Comparison of ENCODE assay signal across 24 cellular contexts in the genomic region with DNA sequence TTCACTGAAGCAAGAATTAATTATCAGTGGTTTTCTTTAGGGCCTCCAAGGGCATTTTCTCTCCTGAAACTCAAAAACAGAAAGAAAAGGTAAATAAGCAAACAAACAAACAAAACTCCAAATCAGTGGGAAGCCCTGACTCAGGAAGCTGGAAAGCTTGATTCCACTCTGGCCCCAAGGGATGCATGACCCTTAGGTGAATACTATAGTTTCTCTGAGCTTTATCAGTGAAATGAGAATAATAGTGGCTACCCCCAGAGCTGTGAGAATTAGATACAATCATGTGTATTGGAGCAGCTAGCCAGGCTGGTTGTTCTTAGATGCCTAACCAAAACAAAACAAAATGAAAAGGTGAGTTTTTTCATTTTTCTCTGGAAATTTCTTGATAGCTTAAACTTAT.
"Had no signal": no experiment of that assay in that cellular context is flagged by ENCODE, and none has a peak within 500 bp of the region (broad histone marks: within the 10 kb centered on the region; RNA-seq: fewer than 3 reads in every experiment).

No MANE protein-coding gene starts in this region.

- H3K27me3 Mint-ChIP-seq: activated CD4-positive, alpha-beta memory T cell treated with anti-CD3 and anti-CD28 coated beads, Interleukin-2, amount 10 ng/mL, durations not matched to agents 7 days and 5 days; activated CD4-positive, alpha-beta T cell treated with anti-CD3 and anti-CD28 coated beads, Interleukin-2, amount 10 ng/mL, durations not matched to agents 7 days and 5 days; activated naive CD4-positive, alpha-beta T cell treated with anti-CD3 and anti-CD28 coated beads, Interleukin-2, amount 10 ng/mL, durations not matched to agents 7 days and 5 days; activated naive CD8-positive, alpha-beta T cell treated with anti-CD3 and anti-CD28 coated beads, Interleukin-2, amount 10 ng/mL, durations not matched to agents 7 days and 5 days; activated T-cell treated with anti-CD3 and anti-CD28 coated beads, Interleukin-2, amount 50 U/mL, for 24 hours; effector memory CD8-positive, alpha-beta T cell had no signal

- H3K4me3 Mint-ChIP-seq: activated CD4-positive, alpha-beta memory T cell treated with anti-CD3 and anti-CD28 coated beads, Interleukin-2, amount 10 ng/mL, durations not matched to agents 7 days and 5 days; activated CD4-positive, alpha-beta T cell treated with anti-CD3 and anti-CD28 coated beads, Interleukin-2, amount 10 ng/mL, durations not matched to agents 7 days and 5 days; activated naive CD4-positive, alpha-beta T cell treated with anti-CD3 and anti-CD28 coated beads, Interleukin-2, amount 10 ng/mL, durations not matched to agents 7 days and 5 days; activated naive CD8-positive, alpha-beta T cell treated with anti-CD3 and anti-CD28 coated beads, Interleukin-2, amount 10 ng/mL, durations not matched to agents 7 days and 5 days; activated T-cell treated with anti-CD3 and anti-CD28 coated beads, Interleukin-2, amount 50 U/mL, for 24 hours; activated T-cell treated with anti-CD3 and anti-CD28 coated beads, Interleukin-2, amount 50 U/mL, for 72 hours; effector memory CD8-positive, alpha-beta T cell had no signal

- H3K4me1 Mint-ChIP-seq: activated CD4-positive, alpha-beta memory T cell treated with anti-CD3 and anti-CD28 coated beads, Interleukin-2, amount 10 ng/mL, durations not matched to agents 7 days and 5 days; activated CD4-positive, alpha-beta T cell treated with anti-CD3 and anti-CD28 coated beads, Interleukin-2, amount 10 ng/mL, durations not matched to agents 7 days and 5 days; activated naive CD4-positive, alpha-beta T cell treated with anti-CD3 and anti-CD28 coated beads, Interleukin-2, amount 10 ng/mL, durations not matched to agents 7 days and 5 days; activated naive CD8-positive, alpha-beta T cell treated with anti-CD3 and anti-CD28 coated beads, Interleukin-2, amount 10 ng/mL, durations not matched to agents 7 days and 5 days had no signal

- H3K4me3 ChIP-seq: esophagus squamous epithelium, gastroesophageal sphincter had no signal

- H3K4me1 ChIP-seq: esophagus squamous epithelium, gastroesophageal sphincter had no signal

- H3K36me3 Mint-ChIP-seq: activated naive CD4-positive, alpha-beta T cell treated with anti-CD3 and anti-CD28 coated beads, Interleukin-2, amount 10 ng/mL, durations not matched to agents 7 days and 5 days; activated naive CD4-positive, alpha-beta T cell treated with anti-CD3 and anti-CD28 coated beads, Interleukin-2, amount 50 U/mL, for 72 hours; activated naive CD8-positive, alpha-beta T cell treated with anti-CD3 and anti-CD28 coated beads, Interleukin-2, amount 10 ng/mL, durations not matched to agents 7 days and 5 days had no signal

- DNase-seq: activated CD4-positive, alpha-beta memory T cell treated with anti-CD3 and anti-CD28 coated beads, Interleukin-2, amount 10 ng/mL, durations not matched to agents 7 days and 5 days; activated CD4-positive, alpha-beta T cell treated with anti-CD3 and anti-CD28 coated beads for 1 hour; activated CD4-positive, alpha-beta T cell treated with anti-CD3 and anti-CD28 coated beads for 4 hours; activated CD4-positive, alpha-beta T cell treated with anti-CD3 and anti-CD28 coated beads, Interleukin-2, amount 10 ng/mL, durations not matched to agents 7 days and 5 days; activated CD4-positive, alpha-beta T cell treated with anti-CD3 and anti-CD28 coated beads, Interleukin-2, amount 50 U/mL, for 4 hours; activated CD8-positive, alpha-beta memory T cell treated with anti-CD3 and anti-CD28 coated beads, Interleukin-2, amount 50 U/mL, for 48 hours; activated gamma-delta T cell; activated naive CD4-positive, alpha-beta T cell; activated naive CD4-positive, alpha-beta T cell treated with anti-CD3 and anti-CD28 coated beads, Interleukin-2, amount 10 ng/mL, durations not matched to agents 7 days and 5 days; activated naive CD8-positive, alpha-beta T cell treated with anti-CD3 and anti-CD28 coated beads, Interleukin-2, amount 10 ng/mL, durations not matched to agents 7 days and 5 days; activated T-cell treated with anti-CD3 and anti-CD28 coated beads for 4 hours; activated T-cell treated with anti-CD3 and anti-CD28 coated beads, Interleukin-2, amount 50 U/mL, for 24 hours; activated T-cell treated with anti-CD3 and anti-CD28 coated beads, Interleukin-2, amount 50 U/mL, for 72 hours; caudate nucleus; cortex of kidney; dermis blood vessel endothelial cell; effector CD4-positive, alpha-beta T cell; effector memory CD8-positive, alpha-beta T cell; esophagus squamous epithelium; foreskin melanocyte; T-helper 2 cell had no signal

- H3K36me3 ChIP-seq: esophagus squamous epithelium, gastroesophageal sphincter had no signal

- H3K9me3 ChIP-seq: esophagus squamous epithelium, gastroesophageal sphincter had no signal

- H3K27ac ChIP-seq: epithelial cell of prostate, esophagus squamous epithelium, gastroesophageal sphincter had no signal

- H3K27me3 ChIP-seq: esophagus squamous epithelium, gastroesophageal sphincter had no signal

- H3K9me3 Mint-ChIP-seq: activated CD4-positive, alpha-beta memory T cell treated with anti-CD3 and anti-CD28 coated beads, Interleukin-2, amount 10 ng/mL, durations not matched to agents 7 days and 5 days; activated CD4-positive, alpha-beta T cell treated with anti-CD3 and anti-CD28 coated beads, Interleukin-2, amount 10 ng/mL, durations not matched to agents 7 days and 5 days; activated naive CD4-positive, alpha-beta T cell treated with anti-CD3 and anti-CD28 coated beads, Interleukin-2, amount 50 U/mL, for 72 hours; activated naive CD8-positive, alpha-beta T cell treated with anti-CD3 and anti-CD28 coated beads, Interleukin-2, amount 10 ng/mL, durations not matched to agents 7 days and 5 days; effector memory CD8-positive, alpha-beta T cell had no signal

- ATAC-seq: activated naive CD4-positive, alpha-beta T cell treated with anti-CD3 and anti-CD28 coated beads, Interleukin-2, amount 50 U/mL, for 72 hours; activated T-cell treated with anti-CD3 and anti-CD28 coated beads, Interleukin-2, amount 50 U/mL, for 72 hours; effector memory CD8-positive, alpha-beta T cell; gastroesophageal sphincter had no signal

- H3K27ac Mint-ChIP-seq: activated CD4-positive, alpha-beta memory T cell treated with anti-CD3 and anti-CD28 coated beads, Interleukin-2, amount 10 ng/mL, durations not matched to agents 7 days and 5 days; activated CD4-positive, alpha-beta T cell treated with anti-CD3 and anti-CD28 coated beads, Interleukin-2, amount 10 ng/mL, durations not matched to agents 7 days and 5 days; activated naive CD4-positive, alpha-beta T cell treated with anti-CD3 and anti-CD28 coated beads, Interleukin-2, amount 10 ng/mL, durations not matched to agents 7 days and 5 days; activated naive CD4-positive, alpha-beta T cell treated with anti-CD3 and anti-CD28 coated beads, Interleukin-2, amount 50 U/mL, for 72 hours; activated naive CD8-positive, alpha-beta T cell treated with anti-CD3 and anti-CD28 coated beads, Interleukin-2, amount 10 ng/mL, durations not matched to agents 7 days and 5 days; activated T-cell treated with anti-CD3 and anti-CD28 coated beads, Interleukin-2, amount 50 U/mL, for 24 hours; activated T-cell treated with anti-CD3 and anti-CD28 coated beads, Interleukin-2, amount 50 U/mL, for 72 hours; effector memory CD8-positive, alpha-beta T cell had no signal
